21 cellular contexts compared by ENCODE assay signal in genomic region chr3:189712906-189713483, GRCh38.
DNase-seq lines count a peak whose midpoint lies in the region; ATAC-seq, FAIRE-seq and TF ChIP-seq lines count a peak whose summit lies in the region.
"Had no signal": no experiment of that assay in that cellular context is flagged by ENCODE, and none has a peak within 500 bp of the region (broad histone marks: within the 10 kb centered on the region; RNA-seq: fewer than 3 reads in every experiment).

No MANE protein-coding gene starts in this region.

- H3F3A ChIP-seq in GM23248 (ENCODE audit: insufficient read depth), result peaks cover 30% of the 10 kb centered on the region

- FAIRE-seq in astrocyte (lab: Jason Lieb, UNC), result no peak
- FAIRE-seq: H1 had no signal

- H3K4me3 ChIP-seq in GM23248, result no peak overlapping the region
- no peak overlapping the region for H3K4me3 ChIP-seq in astrocyte (ENCODE audit: insufficient read depth, low read depth, low read length)
- H3K4me3 ChIP-seq in effector memory CD4-positive, alpha-beta T cell (ENCODE audit: insufficient read depth, low read depth, low read length, poor library complexity, severe bottlenecking), result no peak overlapping the region
- H3K4me3 ChIP-seq: BLaER1, uterus had no signal

- peaks cover 40% of the 10 kb centered on the region for H3K4me1 Mint-ChIP-seq in astrocyte (ENCODE audit: low read depth, unreplicated experiment)
- H3K4me1 Mint-ChIP-seq in naive thymus-derived CD8-positive, alpha-beta T cell, result peaks cover 0 to 6% (median 3%) of the 10 kb centered on the region in 4 donors
- H3K4me1 Mint-ChIP-seq: naive B cell; stimulated activated memory B cell treated with anti-CD40 and anti-IgM and Interleukin-4, amounts not matched to agents 10 μg/mL and 1 μg/mL and 100 μg/mL, for 72 hours had no signal

- peak overlapping the region; percentile 47 for H3K27ac Mint-ChIP-seq in astrocyte (ENCODE audit: unreplicated experiment)
- peak overlapping the region in 1 of 10 donors; percentile 15 for H3K27ac Mint-ChIP-seq in naive thymus-derived CD8-positive, alpha-beta T cell
- H3K27ac Mint-ChIP-seq: naive B cell; stimulated activated memory B cell treated with anti-CD40 and anti-IgM and Interleukin-4, amounts not matched to agents 10 μg/mL and 1 μg/mL and 100 μg/mL, for 72 hours had no signal

- no peaks in the 10 kb centered on the region for H3K9me2 ChIP-seq in GM23248 (ENCODE audit: insufficient read depth)

- H3K4me3 Mint-ChIP-seq in astrocyte (ENCODE audit: unreplicated experiment), result no peak overlapping the region
- no peak overlapping the region for H3K4me3 Mint-ChIP-seq in naive thymus-derived CD8-positive, alpha-beta T cell
- H3K4me3 Mint-ChIP-seq: naive B cell; stimulated activated memory B cell treated with anti-CD40 and anti-IgM and Interleukin-4, amounts not matched to agents 10 μg/mL and 1 μg/mL and 100 μg/mL, for 72 hours had no signal

- in situ Hi-C loops in GM23248 (cut with MboI), result no loop called here

- H3K4me1 ChIP-seq in GM23248 (ENCODE audit: insufficient read depth) (peaks cover 34% of the 10 kb centered on the region), astrocyte (ENCODE audit: insufficient read depth, low read length) (peaks cover 19% of the 10 kb centered on the region)
- H3K4me1 ChIP-seq in effector memory CD4-positive, alpha-beta T cell (ENCODE audit: control insufficient read depth, insufficient read depth, low read length, poor library complexity, severe bottlenecking), result peaks cover 7% of the 10 kb centered on the region
- H3K4me1 ChIP-seq: uterus had no signal

- H3K27ac ChIP-seq in GM23248 (no peak overlapping the region), astrocyte (ENCODE audit: low read depth, low read length) (no peak overlapping the region)
- no peak overlapping the region for H3K27ac ChIP-seq in effector memory CD4-positive, alpha-beta T cell (ENCODE audit: insufficient read depth, low read length, poor library complexity, severe bottlenecking)
- H3K27ac ChIP-seq: BLaER1, HL-60, uterus had no signal

- no peaks in the 10 kb centered on the region for H3K79me2 ChIP-seq in GM23248 (ENCODE audit: insufficient read depth)
- no peaks in the 10 kb centered on the region for H3K79me2 ChIP-seq in astrocyte (ENCODE audit: insufficient read depth, low read length)

- ATAC-seq in naive thymus-derived CD8-positive, alpha-beta T cell, result no peak
- no peak for ATAC-seq in esophagus mucosa
- no peak for ATAC-seq in GM19328 (IDR thresholded peaks at IDR 0.05; ENCODE audit: unreplicated experiment)
- ATAC-seq: Right ventricle myocardium inferior; stimulated activated memory B cell treated with anti-CD40 and anti-IgM and Interleukin-4, amounts not matched to agents 10 μg/mL and 1 μg/mL and 100 μg/mL, for 72 hours had no signal

- H3K9me3 Mint-ChIP-seq in astrocyte (ENCODE audit: unreplicated experiment), result no peaks in the 10 kb centered on the region
- no peaks in the 10 kb centered on the region for H3K9me3 Mint-ChIP-seq in naive thymus-derived CD8-positive, alpha-beta T cell

- no peaks in the 10 kb centered on the region for H3K36me3 Mint-ChIP-seq in astrocyte (ENCODE audit: low read depth, unreplicated experiment)
- H3K36me3 Mint-ChIP-seq in naive thymus-derived CD8-positive, alpha-beta T cell, result no peaks in the 10 kb centered on the region
- H3K36me3 Mint-ChIP-seq: naive B cell; stimulated activated memory B cell treated with anti-CD40 and anti-IgM and Interleukin-4, amounts not matched to agents 10 μg/mL and 1 μg/mL and 100 μg/mL, for 72 hours had no signal

- TF ChIP-seq CTCF in astrocyte (IDR thresholded peaks at IDR 0.05; ENCODE audit: insufficient read depth, low read depth, low read length), result no peak

- H2AFZ ChIP-seq in GM23248, result no peak overlapping the region
- H2AFZ ChIP-seq in astrocyte (ENCODE audit: low read depth, low read length), result no peak overlapping the region

- no peaks in the 10 kb centered on the region for H3K27me3 ChIP-seq in GM23248 (replicated peaks; ENCODE audit: insufficient read depth)
- no peaks in the 10 kb centered on the region for H3K27me3 ChIP-seq in astrocyte (ENCODE audit: insufficient read depth, low read length)
- no peaks in the 10 kb centered on the region for H3K27me3 ChIP-seq in effector memory CD4-positive, alpha-beta T cell (replicated peaks; ENCODE audit: control insufficient read depth, insufficient read depth, low read length, poor library complexity, severe bottlenecking)
- H3K27me3 ChIP-seq: BLaER1, uterus had no signal

- H3K9me3 ChIP-seq in GM23248 (ENCODE audit: low read depth) (no peaks in the 10 kb centered on the region), astrocyte (ENCODE audit: insufficient read depth, low read depth, low read length) (no peaks in the 10 kb centered on the region)
- H3K9me3 ChIP-seq in effector memory CD4-positive, alpha-beta T cell (ENCODE audit: control insufficient read depth, low read length), result no peaks in the 10 kb centered on the region
- H3K9me3 ChIP-seq: BLaER1, uterus had no signal

- H4K20me1 ChIP-seq in GM23248 (ENCODE audit: insufficient read depth) (no peaks in the 10 kb centered on the region), astrocyte (ENCODE audit: insufficient read depth, low read length) (no peaks in the 10 kb centered on the region)
- H4K20me1 ChIP-seq: BLaER1 had no signal

- DNase-seq in GM23248 (peak; percentile 14), NCI-H2029 treated with DMSO at 0.1 percent for 48 hours (lab: John Stamatoyannopoulos, UW) (peak; percentile 43), astrocyte (ENCODE audit: low read depth) (no peak), myocyte (ENCODE audit: low read depth) (peak; percentile 20)
- DNase-seq in naive thymus-derived CD8-positive, alpha-beta T cell, result no peak
- DNase-seq in effector memory CD4-positive, alpha-beta T cell, result no peak
- DNase-seq: activated CD8-positive, alpha-beta memory T cell treated with anti-CD3 and anti-CD28 coated beads for 24 hours; activated gamma-delta T cell treated with Interleukin-2 at 50 U/mL for 16 hours; effector CD8-positive, alpha-beta T cell; glutamatergic neuron; naive B cell; NCI-H526 treated with DMSO at 0.1 percent for 48 hours; stimulated activated CD4-positive, alpha-beta T cell treated with anti-CD3 and anti-CD28 coated beads, Interleukin-4, amount 100 ng/mL, for 4 hours; uterus had no signal

- H3K9ac ChIP-seq in GM23248, result no peak overlapping the region
- no peak overlapping the region for H3K9ac ChIP-seq in astrocyte (ENCODE audit: low read length)
- H3K9ac ChIP-seq: BLaER1 had no signal

- POLR2A ChIA-PET in naive thymus-derived CD8-positive, alpha-beta T cell (lab: Charles Lee), result no interaction called here

- no peaks in the 10 kb centered on the region for H3K27me3 Mint-ChIP-seq in astrocyte (ENCODE audit: low read depth, unreplicated experiment)
- no peaks in the 10 kb centered on the region for H3K27me3 Mint-ChIP-seq in naive thymus-derived CD8-positive, alpha-beta T cell
- H3K27me3 Mint-ChIP-seq: naive B cell; stimulated activated memory B cell treated with anti-CD40 and anti-IgM and Interleukin-4, amounts not matched to agents 10 μg/mL and 1 μg/mL and 100 μg/mL, for 72 hours had no signal

- no peak overlapping the region for H3K4me2 ChIP-seq in GM23248 (ENCODE audit: unreplicated experiment)
- no peak overlapping the region for H3K4me2 ChIP-seq in astrocyte (ENCODE audit: low read length)
- H3K4me2 ChIP-seq: BLaER1 had no signal

- H3K36me3 ChIP-seq in GM23248 (ENCODE audit: low read depth) (no peaks in the 10 kb centered on the region), astrocyte (ENCODE audit: insufficient read depth, low read length) (no peaks in the 10 kb centered on the region)
- no peaks in the 10 kb centered on the region for H3K36me3 ChIP-seq in effector memory CD4-positive, alpha-beta T cell (ENCODE audit: control insufficient read depth, insufficient read depth, low read length)
- H3K36me3 ChIP-seq: BLaER1, uterus had no signal

- WGBS in GM23248 (ENCODE audit: low coverage in 1 of 2, low lambda C conversion rate in 2 of 2, missing lambda C conversion rate in 2 of 2), 2 experiments, result 62 to 66% methylated on average over 2 of the region's 2 CpGs

Comparison
In these comparisons a context has a peak if more than half of its experiments do, and no peak if none do; other contexts are left out.
1. DNase-seq: peak in GM23248 (single experiment), NCI-H2029 treated with DMSO at 0.1 percent for 48 hours (single experiment) and myocyte (single experiment); none in astrocyte (single experiment), naive thymus-derived CD8-positive, alpha-beta T cell (0 of 10) and effector memory CD4-positive, alpha-beta T cell (0 of 3).